Comparison of ENCODE assay signal across 9 cellular contexts in genomic region chr9:127838375-127839078, GRCh38. TPM values are rescaled to one million over a fixed set of nuclear protein-coding genes. Genes with fewer than 3 reads are reported as not detected.
DNase-seq lines count a peak whose midpoint lies in the region; TF ChIP-seq lines count a peak whose summit lies in the region.
"Had no signal": no experiment of that assay in that cellular context is flagged by ENCODE, and none has a peak within 500 bp of the region (broad histone marks: within the 10 kb centered on the region; RNA-seq: fewer than 3 reads in every experiment).

No MANE protein-coding gene starts in this region.

- TF ChIP-seq POLR2A in breast epithelium (IDR thresholded peaks at IDR 0.05) (no peak), spleen (IDR thresholded peaks at IDR 0.05) (no peak)

- no TSS peak for BruUV-seq in OCI-LY7 (replicated peaks; lab: Mats Ljungman, UMichigan)

- H3K27ac ChIP-seq in breast epithelium (peak overlapping the region; percentile 65 to 98), spleen (peak overlapping the region; percentile 4 to 87 (median 79)), OCI-LY7 (ENCODE audit: low read depth, low read length, poor library complexity, severe bottlenecking) (no peak overlapping the region)

- H3K9me3 ChIP-seq in breast epithelium = no peaks in the 10 kb centered on the region
- H3K9me3 ChIP-seq in spleen = no peaks in the 10 kb centered on the region
- no peaks in the 10 kb centered on the region for H3K9me3 ChIP-seq in OCI-LY7 (ENCODE audit: low read length)

- peak; percentile 96 for DNase-seq in HCEC 1CT
- DNase-seq in breast epithelium (ENCODE audit: low spot score in 2 of 2) = no peak
- DNase-seq in kidney tubule cell (ENCODE audit: low spot score) = peak; percentile 91
- peak; percentile 87 for DNase-seq in spleen
- no peak for DNase-seq in DMS153 treated with DMSO at 0.1 percent for 48 hours (lab: John Stamatoyannopoulos, UW; ENCODE audit: unreplicated experiment)
- no peak for DNase-seq in SKM-1 (lab: John Stamatoyannopoulos, UW; ENCODE audit: unreplicated experiment)
- DNase-seq in OCI-LY7 (ENCODE audit: low spot score) = no peak
- DNase-seq in MV-4-11 (lab: John Stamatoyannopoulos, UW) = no peak
- DNase-seq: NCI-H1417 had no signal

- H4K20me1 ChIP-seq in OCI-LY7 (ENCODE audit: insufficient read depth, low read length) = no peaks in the 10 kb centered on the region

- CTCF ChIA-PET in OCI-LY7 (lab: Charles Lee; ENCODE audit: unreplicated experiment) = no interaction called here

- H3K4me2 ChIP-seq in OCI-LY7 (ENCODE audit: low read length) = no peak overlapping the region

- H3K4me1 ChIP-seq in breast epithelium = peaks cover 9 to 22% of the 10 kb centered on the region in 2 donors
- H3K4me1 ChIP-seq in spleen = peaks cover 46 to 99% (median 89%) of the 10 kb centered on the region in 6 donors
- peaks cover 11% of the 10 kb centered on the region for H3K4me1 ChIP-seq in OCI-LY7 (ENCODE audit: insufficient read depth, low read length, poor library complexity, severe bottlenecking)

- H2AFZ ChIP-seq in OCI-LY7 (ENCODE audit: low read length) = no peak overlapping the region

- H3K36me3 ChIP-seq in breast epithelium (no peaks in the 10 kb centered on the region), spleen (peaks cover 0 to 59% (median 12%) of the 10 kb centered on the region in 6 donors), OCI-LY7 (ENCODE audit: insufficient read depth, low read length) (no peaks in the 10 kb centered on the region)

- H3K79me2 ChIP-seq in OCI-LY7 (ENCODE audit: insufficient read depth, low read depth, low read length) = no peaks in the 10 kb centered on the region

- POLR2A ChIA-PET in OCI-LY7 (lab: Charles Lee) = no interaction called here

- peak overlapping the region in 1 of 3 donors; percentile 37 for H3K4me3 ChIP-seq in breast epithelium
- H3K4me3 ChIP-seq in spleen = peak overlapping the region in 1 of 8 donors; percentile 21
- no peak overlapping the region for H3K4me3 ChIP-seq in OCI-LY7 (ENCODE audit: low read depth, low read length, poor library complexity, severe bottlenecking)

- H3K27me3 ChIP-seq in breast epithelium (no peaks in the 10 kb centered on the region), spleen (replicated peaks in 1 of 7) (no peaks in the 10 kb centered on the region)

- TF ChIP-seq CTCF in breast epithelium (IDR thresholded peaks at IDR 0.05) (no peak), spleen (IDR thresholded peaks at IDR 0.05 in 8 of 11, conservative IDR thresholded peaks at IDR 0.05 in 3 of 11) (peak in 1 of 11 experiments; percentile 11), OCI-LY7 (conservative IDR thresholded peaks at IDR 0.05; ENCODE audit: low read length) (no peak)

- WGBS in spleen, 5 donors = 25 to 36% (median 32%) methylated on average over 11 to 18 of the region's 18 CpGs

- intact Hi-C loops in breast epithelium (cut with DNase I; ENCODE audit: low total_unique reads) (no loop called here), spleen (cut with DNase I; ENCODE audit: low total_unique reads) (no loop called here), OCI-LY7 (cut with micrococcal nuclease; ENCODE audit: unreplicated experiment) (no loop called here)

- H3K9me2 ChIP-seq in OCI-LY7 (ENCODE audit: insufficient read depth, low read length) = no peaks in the 10 kb centered on the region

RNA-seq across cellular contexts. Expression of gene ENG, which starts 15.9 kb away (rescaled TPM):
- 10 to 100 TPM; 21.5 to 50.8 (median 30.9) TPM for total RNA-seq in breast epithelium
- total RNA-seq in spleen = 100 to 1,000 TPM; 150 to 334 (median 247) TPM
- 10 to 100 TPM; 29.2 to 63.1 (median 47.8) TPM for polyA plus RNA-seq in spleen
- not detected in 2 replicates for total RNA-seq in OCI-LY7 (2014; rRNA removed; shearing (Covaris generic))
- total RNA-seq in OCI-LY7 (2022) = not detected in 2 replicates

RNA-seq across cellular contexts. Expression of gene FPGS, which starts 35.8 kb away (rescaled TPM):
- 100 to 1,000 TPM in 1 of 3 donors, 10 to 100 TPM in 2; 56.3 to 108 (median 78.6) TPM for total RNA-seq in breast epithelium
- 10 to 100 TPM; 33.3 to 94.6 (median 72.3) TPM for total RNA-seq in spleen
- polyA plus RNA-seq in spleen = 10 to 100 TPM; 39.5 to 73.7 (median 60.5) TPM
- 136 and 147 TPM in 2 replicates for total RNA-seq in OCI-LY7 (2014; rRNA removed; shearing (Covaris generic))
- 132 and 165 TPM in 2 replicates for total RNA-seq in OCI-LY7 (2022)

RNA-seq across cellular contexts. Expression of gene AK1, which starts 38.9 kb away (rescaled TPM):
- total RNA-seq in breast epithelium = 10 to 100 TPM; 23.5 to 30.2 (median 23.6) TPM
- 10 to 100 TPM; 41.3 to 89.7 (median 59.7) TPM for total RNA-seq in spleen
- polyA plus RNA-seq in spleen = 10 to 100 TPM; 47.0 to 97.9 (median 82.7) TPM
- total RNA-seq in OCI-LY7 (2014; rRNA removed; shearing (Covaris generic)) = 10.7 and 19.5 TPM in 2 replicates
- 21.6 and 22.6 TPM in 2 replicates for total RNA-seq in OCI-LY7 (2022)

RNA-seq across cellular contexts. Expression of gene CDK9, which starts 52.7 kb away (rescaled TPM):
- total RNA-seq in breast epithelium (10 to 100 TPM; 60.0 to 70.4 (median 63.9) TPM), spleen (100 to 1,000 TPM in 4 of 7 donors, 10 to 100 TPM in 3; 68.3 to 149 (median 103) TPM), OCI-LY7 (2022) (123 and 136 TPM in 2 replicates)
- polyA plus RNA-seq in spleen = 10 to 100 TPM; 49.2 to 87.6 (median 87.1) TPM
- total RNA-seq in OCI-LY7 (2014; rRNA removed; shearing (Covaris generic)) = 69.8 and 80.0 TPM in 2 replicates

Comparison
In these comparisons a context has a peak if more than half of its experiments do, and no peak if none do; other contexts are left out.
1. DNase-seq: peak in HCEC 1CT (single experiment), kidney tubule cell (single experiment) and spleen (single experiment); none in breast epithelium (0 of 2), DMS153 treated with DMSO at 0.1 percent for 48 hours (single experiment), SKM-1 (single experiment), OCI-LY7 (single experiment) and MV-4-11 (single experiment).
2. RNA of gene ENG, which starts 15.9 kb away (total RNA-seq): 150 to 334 TPM in spleen and 21.5 to 50.8 TPM in breast epithelium; not detected in OCI-LY7; every median in the first group is over 10 times any median in the second.